23 cellular contexts compared by ENCODE assay signal in the genomic region with DNA sequence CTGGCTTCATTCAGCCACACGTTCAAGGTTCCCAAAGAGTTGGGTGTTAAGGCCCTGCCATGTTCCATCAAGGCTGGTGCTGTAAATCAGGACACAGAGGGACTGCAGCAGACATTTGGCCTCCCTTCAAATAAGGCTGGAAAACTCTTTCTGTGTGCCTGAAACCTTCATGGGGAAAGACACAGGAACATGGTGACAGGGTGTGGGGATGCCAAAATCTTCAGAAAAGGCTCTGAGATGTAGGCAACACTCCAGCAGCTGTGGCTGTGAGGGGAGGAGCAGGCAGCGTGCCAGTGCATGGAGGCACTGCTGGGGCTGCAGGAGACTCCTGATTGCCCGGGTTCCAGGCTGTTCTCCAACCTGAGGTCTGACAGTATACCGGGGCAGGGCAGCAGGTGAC. TPM values are rescaled to one million over a fixed set of nuclear protein-coding genes. Genes with fewer than 3 reads are reported as not detected.
DNase-seq lines count a peak whose midpoint lies in the region; TF ChIP-seq lines count a peak whose summit lies in the region.
"Had no signal": no experiment of that assay in that cellular context is flagged by ENCODE, and none has a peak within 500 bp of the region (broad histone marks: within the 10 kb centered on the region; RNA-seq: fewer than 3 reads in every experiment).

No MANE protein-coding gene starts in this region.

- TF ChIP-seq CTCF in osteocyte (IDR thresholded peaks at IDR 0.05) (no peak), testis (IDR thresholded peaks at IDR 0.05) (no peak), GM10266 (IDR thresholded peaks at IDR 0.05; ENCODE audit: control insufficient read depth, insufficient read depth, low read depth, missing control alignments) (no peak), hepatocyte (IDR thresholded peaks at IDR 0.05; ENCODE audit: poor library complexity) (no peak)

- peak; percentile 32 to 87 (median 70) for DNase-seq in head of caudate nucleus
- DNase-seq in osteocyte (ENCODE audit: extremely low spot score, unreplicated experiment): no peak
- no peak for DNase-seq in testis
- DNase-seq in GM10266 (ENCODE audit: extremely low spot score): no peak
- DNase-seq in UCSD-AML1 (lab: John Stamatoyannopoulos, UW; ENCODE audit: unreplicated experiment): no peak
- no peak for DNase-seq in hepatocyte (ENCODE audit: low spot score)
- DNase-seq: activated CD4-positive, alpha-beta T cell treated with anti-CD3 and anti-CD28 coated beads for 1 hour; AML-193; Calu3; effector CD8-positive, alpha-beta T cell; esophagus squamous epithelium; glutamatergic neuron; immature natural killer cell; lower lobe of right lung; NCI-H1930; NCI-H510A treated with DMSO at 0.1 percent for 48 hours; retina; transverse colon had no signal

- H3K27ac ChIP-seq in angular gyrus (ENCODE audit: low read depth, low read length): peak overlapping the region; percentile 99
- H3K27ac ChIP-seq in testis: peak overlapping the region; percentile 77 to 80
- H3K27ac ChIP-seq in hepatocyte: no peak overlapping the region
- H3K27ac ChIP-seq: lower lobe of right lung, RWPE1 had no signal

- H3K9me3 ChIP-seq in testis (no peaks in the 10 kb centered on the region), hepatocyte (ENCODE audit: low read depth) (no peaks in the 10 kb centered on the region)
- H3K9me3 ChIP-seq: esophagus squamous epithelium, lower lobe of right lung, transverse colon had no signal

- H3K4me3 ChIP-seq in testis (no peak overlapping the region), hepatocyte (no peak overlapping the region)
- H3K4me3 ChIP-seq: esophagus squamous epithelium, lower lobe of right lung, transverse colon had no signal

- H3K4me1 Mint-ChIP-seq in osteocyte (ENCODE audit: unreplicated experiment): peaks cover 48% of the 10 kb centered on the region
- H3K4me1 Mint-ChIP-seq: immature natural killer cell had no signal

- H3K9me2 ChIP-seq in hepatocyte (replicated peaks; ENCODE audit: insufficient read depth): no peaks in the 10 kb centered on the region

- peaks cover 3% of the 10 kb centered on the region for H3K36me3 Mint-ChIP-seq in osteocyte (ENCODE audit: unreplicated experiment)

- H3K27ac Mint-ChIP-seq in osteocyte (ENCODE audit: unreplicated experiment): peak overlapping the region; percentile 92
- H3K27ac Mint-ChIP-seq: immature natural killer cell; stimulated activated memory B cell treated with anti-CD40 and anti-IgM and Interleukin-4, amounts not matched to agents 10 μg/mL and 1 μg/mL and 100 μg/mL, for 72 hours had no signal

- no peak overlapping the region for H2AFZ ChIP-seq in hepatocyte

- peaks cover 37% of the 10 kb centered on the region for H3K4me1 ChIP-seq in testis
- H3K4me1 ChIP-seq in hepatocyte (ENCODE audit: insufficient read depth): peaks cover 28% of the 10 kb centered on the region

- no peak for TF ChIP-seq POLR2A in testis (IDR thresholded peaks at IDR 0.05)

- intact Hi-C loops in head of caudate nucleus (cut with DNase I) (no loop called here), testis (cut with DNase I; ENCODE audit: low total_unique reads) (no loop called here)

- H3K4me3 Mint-ChIP-seq in osteocyte (ENCODE audit: unreplicated experiment): no peak overlapping the region
- H3K4me3 Mint-ChIP-seq: immature natural killer cell; stimulated activated memory B cell treated with anti-CD40 and anti-IgM and Interleukin-4, amounts not matched to agents 10 μg/mL and 1 μg/mL and 100 μg/mL, for 72 hours had no signal

- H4K20me1 ChIP-seq in hepatocyte (ENCODE audit: insufficient read depth, poor library complexity, severe bottlenecking): no peaks in the 10 kb centered on the region

- H3K36me3 ChIP-seq in testis (ENCODE audit: low read depth, missing control alignments) (no peaks in the 10 kb centered on the region), hepatocyte (replicated peaks; ENCODE audit: insufficient read depth, low read depth) (no peaks in the 10 kb centered on the region)

- 57 to 63% methylated on average over 3 to 4 of the region's 4 CpGs for WGBS in testis, 2 donors
- WGBS in hepatocyte (ENCODE audit: low lambda C conversion rate, missing lambda C conversion rate): 97% methylated on average over 4 of the region's 4 CpGs

- no peaks in the 10 kb centered on the region for H3K27me3 Mint-ChIP-seq in osteocyte (ENCODE audit: unreplicated experiment)
- H3K27me3 Mint-ChIP-seq: stimulated activated memory B cell treated with anti-CD40 and anti-IgM and Interleukin-4, amounts not matched to agents 10 μg/mL and 1 μg/mL and 100 μg/mL, for 72 hours had no signal

- H3K27me3 ChIP-seq in testis: no peaks in the 10 kb centered on the region
- H3K27me3 ChIP-seq in hepatocyte: no peaks in the 10 kb centered on the region
- H3K27me3 ChIP-seq: esophagus squamous epithelium, transverse colon had no signal

- H3K9me3 Mint-ChIP-seq in osteocyte (ENCODE audit: unreplicated experiment): no peaks in the 10 kb centered on the region
- H3K9me3 Mint-ChIP-seq: immature natural killer cell; nephron; stimulated activated memory B cell treated with anti-CD40 and anti-IgM and Interleukin-4, amounts not matched to agents 10 μg/mL and 1 μg/mL and 100 μg/mL, for 72 hours had no signal

- peaks cover 12% of the 10 kb centered on the region for H3K79me2 ChIP-seq in hepatocyte

- no peak overlapping the region for H3K4me2 ChIP-seq in hepatocyte

RNA-seq across cellular contexts. Expression of a gene that starts 15.0 kb away (rescaled TPM):
- 29.2 and 32.4 TPM in 2 replicates for total RNA-seq in osteocyte
- 100 to 1,000 TPM; 127 to 162 TPM for total RNA-seq in testis
- 108 TPM for polyA plus RNA-seq in testis (ENCODE audit: insufficient read depth, low read depth, low replicate concordance)
- 13.7 and 21.1 TPM in 2 replicates for total RNA-seq in hepatocyte
- 28.7 and 39.3 TPM in 2 replicates for polyA plus RNA-seq in hepatocyte

RNA-seq across cellular contexts. Expression of a gene that starts 15.1 kb away (rescaled TPM):
- 15.8 and 16.6 TPM in 2 replicates for total RNA-seq in osteocyte
- 10 to 100 TPM; 52.8 to 64.1 TPM for total RNA-seq in testis
- polyA plus RNA-seq in testis (ENCODE audit: insufficient read depth, low read depth, low replicate concordance): 101 TPM
- total RNA-seq in hepatocyte: 34.7 and 37.6 TPM in 2 replicates
- 23.5 and 23.9 TPM in 2 replicates for polyA plus RNA-seq in hepatocyte

RNA-seq across cellular contexts. Expression of a gene that starts 34.7 kb away (rescaled TPM):
- total RNA-seq in osteocyte (not detected in 2 replicates), testis (1 to 10 TPM; 1.1 to 1.3 TPM), hepatocyte (not detected in 2 replicates)
- polyA plus RNA-seq in testis (ENCODE audit: insufficient read depth, low read depth, low replicate concordance) (0.76 TPM), hepatocyte (not detected in 2 replicates)
- total RNA-seq: Calu3, cardiac septum, esophagus squamous epithelium, lower lobe of right lung had no signal
- polyA plus RNA-seq: immature natural killer cell had no signal

Comparison
In these comparisons a context has a peak if more than half of its experiments do, and no peak if none do; other contexts are left out.
1. DNase-seq: peak in head of caudate nucleus (42 of 42); none in osteocyte (single experiment), testis (single experiment), GM10266 (single experiment), UCSD-AML1 (single experiment) and hepatocyte (single experiment).